ENCODE assay signal across 10 cellular contexts in genomic region chr10:2985729-2986232, GRCh38.
A peak's percentile ranks its signal among the peaks of the same experiment; 100 is the strongest.
DNase-seq lines count a peak whose midpoint lies in the region; ATAC-seq and TF ChIP-seq lines count a peak whose summit lies in the region.
"Had no signal": no experiment of that assay in that cellular context is flagged by ENCODE, and none has a peak within 500 bp of the region (broad histone marks: within the 10 kb centered on the region; RNA-seq: fewer than 3 reads in every experiment).

No MANE protein-coding gene starts in this region.

- no peak overlapping the region for H3K4me3 Mint-ChIP-seq in activated CD8-positive, alpha-beta T cell treated with anti-CD3 and anti-CD28 coated beads, Interleukin-2, amount 10 ng/mL, durations not matched to agents 7 days and 5 days
- H3K4me3 Mint-ChIP-seq in nephron progenitor cell = no peak overlapping the region
- H3K4me3 Mint-ChIP-seq: brain; CD4-positive, CD25-positive, alpha-beta regulatory T cell had no signal

- H3K4me3 ChIP-seq in HL-60 (replicated peaks; ENCODE audit: insufficient read depth, low read length) = no peak overlapping the region
- H3K4me3 ChIP-seq in kidney epithelial cell (ENCODE audit: low read depth, low read length) = no peak overlapping the region

- H3K27me3 Mint-ChIP-seq in activated CD8-positive, alpha-beta T cell treated with anti-CD3 and anti-CD28 coated beads, Interleukin-2, amount 10 ng/mL, durations not matched to agents 7 days and 5 days (ENCODE audit: low read depth) = peaks cover 9% of the 10 kb centered on the region
- H3K27me3 Mint-ChIP-seq in nephron progenitor cell (ENCODE audit: low read depth, poor library complexity) = peaks cover 21% of the 10 kb centered on the region

- H3K27ac ChIP-seq in HL-60 (replicated peaks) (peak overlapping the region; percentile 35; the same call in 1 of the 2 replicates), VCaP (peak overlapping the region; percentile 91)

- H3K4me1 Mint-ChIP-seq in activated CD8-positive, alpha-beta T cell treated with anti-CD3 and anti-CD28 coated beads, Interleukin-2, amount 10 ng/mL, durations not matched to agents 7 days and 5 days (ENCODE audit: low read depth) = peaks cover 3% of the 10 kb centered on the region
- peaks cover 25% of the 10 kb centered on the region for H3K4me1 Mint-ChIP-seq in nephron progenitor cell

- TF ChIP-seq CTCF in HL-60 (IDR thresholded peaks at IDR 0.05; ENCODE audit: insufficient read depth, low read length) (no peak), VCaP (conservative IDR thresholded peaks at IDR 0.05) (no peak), kidney epithelial cell (IDR thresholded peaks at IDR 0.05; ENCODE audit: insufficient read depth, low read length, poor library complexity, severe bottlenecking) (no peak), nephron progenitor cell (IDR thresholded peaks at IDR 0.05) (no peak)

- no peak for ATAC-seq in activated CD8-positive, alpha-beta T cell treated with anti-CD3 and anti-CD28 coated beads, Interleukin-2, amount 10 ng/mL, durations not matched to agents 7 days and 5 days

- H3K27ac Mint-ChIP-seq in activated CD8-positive, alpha-beta T cell treated with anti-CD3 and anti-CD28 coated beads, Interleukin-2, amount 10 ng/mL, durations not matched to agents 7 days and 5 days = no peak overlapping the region
- no peak overlapping the region for H3K27ac Mint-ChIP-seq in nephron progenitor cell
- H3K27ac Mint-ChIP-seq: CD4-positive, CD25-positive, alpha-beta regulatory T cell had no signal

- H3K36me3 Mint-ChIP-seq in activated CD8-positive, alpha-beta T cell treated with anti-CD3 and anti-CD28 coated beads, Interleukin-2, amount 10 ng/mL, durations not matched to agents 7 days and 5 days (ENCODE audit: low read depth) = no peaks in the 10 kb centered on the region
- H3K36me3 Mint-ChIP-seq in nephron progenitor cell (ENCODE audit: low read depth) = no peaks in the 10 kb centered on the region
- H3K36me3 Mint-ChIP-seq: brain; CD4-positive, CD25-positive, alpha-beta regulatory T cell had no signal

- no peaks in the 10 kb centered on the region for H3K9me3 Mint-ChIP-seq in activated CD8-positive, alpha-beta T cell treated with anti-CD3 and anti-CD28 coated beads, Interleukin-2, amount 10 ng/mL, durations not matched to agents 7 days and 5 days (ENCODE audit: insufficient read depth)
- peaks cover 14% of the 10 kb centered on the region for H3K9me3 Mint-ChIP-seq in nephron progenitor cell

- H3K27me3 ChIP-seq in HL-60 (ENCODE audit: insufficient read depth, poor library complexity, severe bottlenecking) = no peaks in the 10 kb centered on the region
- H3K27me3 ChIP-seq in kidney epithelial cell (ENCODE audit: control insufficient read depth, insufficient read depth, low read length) = no peaks in the 10 kb centered on the region

- H3K36me3 ChIP-seq in kidney epithelial cell (ENCODE audit: control insufficient read depth, insufficient read depth, low read length) = no peaks in the 10 kb centered on the region

- POLR2A ChIA-PET in activated CD8-positive, alpha-beta T cell treated with anti-CD3 and anti-CD28 coated beads, Interleukin-2, amount 10 ng/mL, durations not matched to agents 7 days and 5 days (lab: Charles Lee) = no interaction called here

- in situ Hi-C loops in ACHN (cut with HindIII; ENCODE audit: low pct_ligation_motif_present, low pct_unique_long_range_greater_than_20kb, low sequenced_read_pairs) = no loop called here

- CTCF ChIA-PET in activated CD8-positive, alpha-beta T cell treated with anti-CD3 and anti-CD28 coated beads, Interleukin-2, amount 10 ng/mL, durations not matched to agents 7 days and 5 days (lab: Charles Lee) = no interaction called here

- peak; percentile 72 for DNase-seq in ACHN
- DNase-seq in HL-60 (ENCODE audit: low read depth in 1 of 2, low spot score in 1 of 2) = no peak
- DNase-seq in kidney epithelial cell (ENCODE audit: low read depth) = peak; percentile 81
- no peak for DNase-seq in activated CD8-positive, alpha-beta T cell treated with anti-CD3 and anti-CD28 coated beads, Interleukin-2, amount 10 ng/mL, durations not matched to agents 7 days and 5 days
- no peak for DNase-seq in cortex of kidney (lab: John Stamatoyannopoulos, UW)
- DNase-seq in NOMO-1 treated with DMSO at 0.1 percent for 48 hours (lab: John Stamatoyannopoulos, UW; ENCODE audit: unreplicated experiment) = no peak
- DNase-seq in nephron progenitor cell = no peak
- DNase-seq: CD4-positive, CD25-positive, alpha-beta regulatory T cell had no signal

Comparison
In these comparisons a context has a peak if more than half of its experiments do, and no peak if none do; other contexts are left out.
1. DNase-seq: peak in ACHN (single experiment) and kidney epithelial cell (single experiment); none in HL-60 (0 of 2), activated CD8-positive, alpha-beta T cell treated with anti-CD3 and anti-CD28 coated beads, Interleukin-2, amount 10 ng/mL, durations not matched to agents 7 days and 5 days (single experiment), cortex of kidney (single experiment), NOMO-1 treated with DMSO at 0.1 percent for 48 hours (single experiment) and nephron progenitor cell (single experiment).